8 cellular contexts compared by ENCODE assay signal in the genomic region with DNA sequence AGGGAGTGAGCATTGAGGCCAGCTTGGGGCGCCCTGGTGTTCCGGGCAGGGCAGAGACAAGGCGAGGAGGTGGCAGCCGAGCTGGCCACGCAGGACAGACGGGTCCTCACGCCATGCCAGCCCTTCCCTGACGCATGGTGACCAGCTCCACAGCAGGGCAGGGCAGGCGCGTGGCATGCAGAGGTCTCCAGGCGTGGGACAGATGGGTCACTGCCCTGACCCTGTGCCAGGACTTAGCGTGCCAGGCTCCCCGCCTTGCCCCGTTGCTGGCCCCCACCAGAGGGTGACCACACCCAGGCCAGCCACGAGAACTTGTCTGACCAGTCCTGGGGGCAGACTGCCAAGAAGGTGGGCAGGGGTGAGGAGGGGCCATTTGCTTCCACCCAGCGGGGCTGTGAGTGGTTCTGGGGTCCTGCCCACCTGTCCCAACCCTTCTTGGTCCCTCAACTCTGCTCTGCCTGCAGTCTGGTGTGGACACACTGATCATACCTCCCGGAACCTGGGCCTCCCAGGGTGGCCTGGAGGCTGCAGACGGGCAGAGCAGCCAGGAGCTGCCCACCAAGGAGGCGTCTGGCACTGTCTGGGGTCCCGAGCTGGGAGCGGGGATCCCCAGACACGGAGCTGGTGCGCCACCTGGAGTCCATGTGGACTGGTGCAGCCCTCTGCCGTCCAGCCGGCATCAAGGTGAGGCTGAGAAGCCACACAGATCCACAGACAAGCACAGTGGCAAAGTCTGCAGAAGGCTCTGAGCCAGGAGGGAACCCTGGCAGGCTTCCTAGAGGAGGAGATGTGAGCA. TPM values are rescaled to one million over a fixed set of nuclear protein-coding genes. Genes with fewer than 3 reads are reported as not detected.
DNase-seq lines count a peak whose midpoint lies in the region; ATAC-seq and TF ChIP-seq lines count a peak whose summit lies in the region.

A gene (plus strand): TSS at position 446 of the 796 bp plus-strand sequence. CDS start 834 bp downstream, outside the sequence.

- peaks cover 20% of the 10 kb centered on the region for H3K4me1 ChIP-seq in CD4-positive, CD25-positive, alpha-beta regulatory T cell (ENCODE audit: control insufficient read depth, insufficient read depth, low read length, poor library complexity, severe bottlenecking)

- H3K27me3 ChIP-seq in CD4-positive, CD25-positive, alpha-beta regulatory T cell (ENCODE audit: control insufficient read depth, insufficient read depth, low read length) = no peaks in the 10 kb centered on the region

- peak within 1 kb of the TSS in 2 of 3 donors; percentile 23 to 96 for H3K27ac Mint-ChIP-seq in CD4-positive, CD25-positive, alpha-beta regulatory T cell
- peak within 1 kb of the TSS; percentile 41 to 65 (median 46) for H3K27ac Mint-ChIP-seq in nephron

- no peak within 1 kb of the TSS for H3K4me3 ChIP-seq in CD4-positive, CD25-positive, alpha-beta regulatory T cell (ENCODE audit: low read depth, low read length)

- no peaks in the 10 kb centered on the region for H3K36me3 ChIP-seq in CD4-positive, CD25-positive, alpha-beta regulatory T cell (ENCODE audit: control insufficient read depth, insufficient read depth, low read length)

- no peaks in the 10 kb centered on the region for H3K9me3 ChIP-seq in CD4-positive, CD25-positive, alpha-beta regulatory T cell (ENCODE audit: control insufficient read depth in 2 of 2, low read length in 2 of 2)

- H3K27ac ChIP-seq in CD4-positive, CD25-positive, alpha-beta regulatory T cell (ENCODE audit: insufficient read depth, low read length, poor library complexity, severe bottlenecking) = no peak within 1 kb of the TSS

- peak within 1 kb of the TSS in 1 of 4 donors; percentile 25 for H3K4me3 Mint-ChIP-seq in CD4-positive, CD25-positive, alpha-beta regulatory T cell
- peak within 1 kb of the TSS; percentile 24 to 59 (median 44) for H3K4me3 Mint-ChIP-seq in nephron

- H3K9me3 Mint-ChIP-seq in CD4-positive, CD25-positive, alpha-beta regulatory T cell = no peaks in the 10 kb centered on the region
- no peaks in the 10 kb centered on the region for H3K9me3 Mint-ChIP-seq in nephron

- peak in 1 of 2 donors; percentile 28 for ATAC-seq in CD4-positive, CD25-positive, alpha-beta regulatory T cell (ENCODE audit: low read depth in 2 of 2)
- ATAC-seq in esophagus mucosa = peak; percentile 37
- peak; percentile 55 for ATAC-seq in stimulated activated naive CD8-positive, alpha-beta T cell treated with anti-CD3 and anti-CD28 coated beads, Interleukin-15, Interleukin-2, amounts not matched to agents 100 U/mL and 50 U/mL, for 24 hours
- ATAC-seq in HG03521 (IDR thresholded peaks at IDR 0.05; ENCODE audit: unreplicated experiment) = no peak

- peak; percentile 66 to 78 (median 77) for DNase-seq in CD4-positive, CD25-positive, alpha-beta regulatory T cell
- peak; percentile 97 for DNase-seq in HT-29 (ENCODE audit: low spot score)
- DNase-seq in OCI-M2 (lab: John Stamatoyannopoulos, UW; ENCODE audit: unreplicated experiment) = peak; percentile 22
- peak; percentile 79 for DNase-seq in activated T-cell treated with anti-CD3 and anti-CD28 coated beads for 48 hours (ENCODE audit: low read depth)
- peak; percentile 89 for DNase-seq in stimulated activated naive CD8-positive, alpha-beta T cell treated with anti-CD3 and anti-CD28 coated beads, Interleukin-15, Interleukin-2, amounts not matched to agents 100 U/mL and 50 U/mL, for 24 hours

- peaks cover 5% of the 10 kb centered on the region for H3K27me3 Mint-ChIP-seq in CD4-positive, CD25-positive, alpha-beta regulatory T cell
- H3K27me3 Mint-ChIP-seq in nephron (ENCODE audit: low read depth) = peaks cover 4% of the 10 kb centered on the region

- peak; percentile 85 to 89 (median 85) for TF ChIP-seq CTCF in nephron (IDR thresholded peaks at IDR 0.05; ENCODE audit: unreplicated experiment in 3 of 3)

- no peaks in the 10 kb centered on the region for H3K36me3 Mint-ChIP-seq in CD4-positive, CD25-positive, alpha-beta regulatory T cell
- no peaks in the 10 kb centered on the region for H3K36me3 Mint-ChIP-seq in nephron (ENCODE audit: low read depth)

- peaks cover 0 to 13% (median 7%) of the 10 kb centered on the region in 4 donors for H3K4me1 Mint-ChIP-seq in CD4-positive, CD25-positive, alpha-beta regulatory T cell
- peaks cover 5% of the 10 kb centered on the region for H3K4me1 Mint-ChIP-seq in nephron

RNA-seq across cellular contexts. Expression of the gene that starts here (rescaled TPM):
- total RNA-seq in CD4-positive, CD25-positive, alpha-beta regulatory T cell = not detected
- polyA plus RNA-seq in CD4-positive, CD25-positive, alpha-beta regulatory T cell = not detected
- 0.38 TPM in 1 of 2 replicates, not detected in the other for total RNA-seq in HT-29 (2014; rRNA removed; shearing (Covaris generic))
- total RNA-seq in esophagus mucosa = 2.7 TPM

Comparison
In these comparisons a context has a peak if more than half of its experiments do, and no peak if none do; other contexts are left out.
1. Peak in DNase-seq in CD4-positive, CD25-positive, alpha-beta regulatory T cell; RNA of the gene not detected or under 1 TPM.
2. Peak in DNase-seq in HT-29; RNA of the gene not detected or under 1 TPM.
3. DNase-seq: peak in every context shown above with its lines; median percentile 97 in HT-29; 89 in stimulated activated naive CD8-positive, alpha-beta T cell treated with anti-CD3 and anti-CD28 coated beads, Interleukin-15, Interleukin-2, amounts not matched to agents 100 U/mL and 50 U/mL, for 24 hours; 79 in activated T-cell treated with anti-CD3 and anti-CD28 coated beads for 48 hours; 77 in CD4-positive, CD25-positive, alpha-beta regulatory T cell; 22 in OCI-M2.